Comparison of ENCODE assay signal across 18 cellular contexts in genomic region chr17:5022171-5022711, GRCh38. TPM values are rescaled to one million over a fixed set of nuclear protein-coding genes. Genes with fewer than 3 reads are reported as not detected.
DNase-seq lines count a peak whose midpoint lies in the region; ATAC-seq and TF ChIP-seq lines count a peak whose summit lies in the region.
"Had no signal": no experiment of that assay in that cellular context is flagged by ENCODE, and none has a peak within 500 bp of the region (broad histone marks: within the 10 kb centered on the region; RNA-seq: fewer than 3 reads in every experiment).

No MANE protein-coding gene starts in this region.

- no peaks in the 10 kb centered on the region for H3F3A ChIP-seq in GM23338 (replicated peaks; ENCODE audit: low read depth)

- no peak for TF ChIP-seq CTCF in GM23338 (conservative IDR thresholded peaks at IDR 0.05; ENCODE audit: low read depth in 2 of 2)
- no peak for TF ChIP-seq CTCF in neural crest cell (conservative IDR thresholded peaks at IDR 0.05)
- no peak for TF ChIP-seq CTCF in gastroesophageal sphincter (IDR thresholded peaks at IDR 0.05)

- no peak overlapping the region for H3K4me2 ChIP-seq in GM23338

- no peaks in the 10 kb centered on the region for H3K4me1 ChIP-seq in GM23338 (ENCODE audit: insufficient read depth)
- peaks cover 0 to 4% (median 0%) of the 10 kb centered on the region in 3 donors for H3K4me1 ChIP-seq in gastroesophageal sphincter

- H4K20me1 ChIP-seq in GM23338 (replicated peaks; ENCODE audit: insufficient read depth), result peaks cover 6% of the 10 kb centered on the region; the same call in 1 of the 2 replicates

- TF ChIP-seq EP300 in gastroesophageal sphincter (IDR thresholded peaks at IDR 0.05), result no peak

- no peak for DNase-seq in GM23338 (ENCODE audit: low spot score)
- DNase-seq in H7, result peak; percentile 50
- no peak for DNase-seq in neural crest cell (ENCODE audit: low read depth, low spot score)
- no peak for DNase-seq in NCI-H524 treated with DMSO at 0.1 percent for 48 hours (lab: John Stamatoyannopoulos, UW)
- no peak for DNase-seq in ureter (ENCODE audit: low spot score)
- DNase-seq: C1 segment of cervical spinal cord; Calu3; CD4-positive, alpha-beta memory T cell; COR-L47; DMS53; DMS79 treated with DMSO at 0.1 percent for 48 hours; GF-D8; GOT3; HCEC 1CT had no signal

- H3K27me3 ChIP-seq in GM23338 (ENCODE audit: insufficient read depth) (no peaks in the 10 kb centered on the region), H7 (ENCODE audit: control insufficient read depth, insufficient read depth, low read length) (no peaks in the 10 kb centered on the region), gastroesophageal sphincter (no peaks in the 10 kb centered on the region)

- H3K4me3 ChIP-seq in GM23338 (no peak overlapping the region), H7 (ENCODE audit: insufficient read depth, low read depth, low read length) (no peak overlapping the region), gastroesophageal sphincter (no peak overlapping the region)

- peaks cover 2% of the 10 kb centered on the region for H3K27me3 Mint-ChIP-seq in GM23338 (ENCODE audit: insufficient read depth, low read depth, poor library complexity)
- no peaks in the 10 kb centered on the region for H3K27me3 Mint-ChIP-seq in neural crest cell (ENCODE audit: low read depth)
- H3K27me3 Mint-ChIP-seq: CD4-positive, alpha-beta memory T cell had no signal

- no peak overlapping the region for H2AFZ ChIP-seq in GM23338

- no peaks in the 10 kb centered on the region for H3K9me2 ChIP-seq in GM23338 (ENCODE audit: insufficient read depth)

- ATAC-seq in GM23338, result no peak
- ATAC-seq in gastroesophageal sphincter, result no peak

- no peaks in the 10 kb centered on the region for H3K9me3 Mint-ChIP-seq in GM23338
- no peaks in the 10 kb centered on the region for H3K9me3 Mint-ChIP-seq in neural crest cell
- H3K9me3 Mint-ChIP-seq: CD4-positive, alpha-beta memory T cell had no signal

- H3K9me3 ChIP-seq in gastroesophageal sphincter, result no peaks in the 10 kb centered on the region

- H3K4me3 Mint-ChIP-seq in GM23338, result no peak overlapping the region
- no peak overlapping the region for H3K4me3 Mint-ChIP-seq in neural crest cell
- H3K4me3 Mint-ChIP-seq: CD4-positive, alpha-beta memory T cell had no signal

- H3K36me3 Mint-ChIP-seq in GM23338 (ENCODE audit: low read depth) (peaks cover 46% of the 10 kb centered on the region), neural crest cell (ENCODE audit: low read depth) (peaks cover 2% of the 10 kb centered on the region)

- H3K27ac ChIP-seq in GM23338 (ENCODE audit: low read depth), result no peak overlapping the region
- H3K27ac ChIP-seq in gastroesophageal sphincter, result no peak overlapping the region

- H3K27ac Mint-ChIP-seq in GM23338 (peak overlapping the region; percentile 67; the same call in 1 of the 2 replicates), neural crest cell (ENCODE audit: unreplicated experiment) (peak overlapping the region; percentile 12)

- H3K4me1 Mint-ChIP-seq in GM23338 (no peaks in the 10 kb centered on the region), neural crest cell (no peaks in the 10 kb centered on the region)

- H3K36me3 ChIP-seq in GM23338 (ENCODE audit: insufficient read depth) (peaks cover 4% of the 10 kb centered on the region; the same call in 1 of the 2 replicates), H7 (replicated peaks; ENCODE audit: control insufficient read depth, insufficient read depth, low read length) (peaks cover 23% of the 10 kb centered on the region), gastroesophageal sphincter (peaks cover 0 to 76% of the 10 kb centered on the region in 2 donors)

- TF ChIP-seq POLR2A in gastroesophageal sphincter (IDR thresholded peaks at IDR 0.05), result no peak

- 94 to 100% methylated on average over 1 to 4 of the region's 30 CpGs for WGBS in gastroesophageal sphincter (ENCODE audit: low coverage in 1 of 2), 2 donors

- no peaks in the 10 kb centered on the region for H3K79me2 ChIP-seq in GM23338 (replicated peaks; ENCODE audit: insufficient read depth)

TF ChIP-seq in GM23338, 12 proteins besides CTCF, POLR2A, EP300 and RAD21 (continues in another document):
- no peak for TF ChIP-seq NANOG (IDR thresholded peaks at IDR 0.05; ENCODE audit: borderline replicate concordance)
- no peak for TF ChIP-seq EZH2phosphoT487 (IDR thresholded peaks at IDR 0.05; ENCODE audit: unreplicated experiment)
- no peak for TF ChIP-seq JUNB (IDR thresholded peaks at IDR 0.05; ENCODE audit: unreplicated experiment)
- no peak for TF ChIP-seq STAT1 (IDR thresholded peaks at IDR 0.05; ENCODE audit: unreplicated experiment)
- TF ChIP-seq ETS1 (IDR thresholded peaks at IDR 0.05), result no peak
- TF ChIP-seq EZH2 (IDR thresholded peaks at IDR 0.05; ENCODE audit: low read depth, unreplicated experiment), result no peak
- TF ChIP-seq ZNF114 (CRISPR knock-in tag; IDR thresholded peaks at IDR 0.05), result no peak
- TF ChIP-seq, protein P1, sequence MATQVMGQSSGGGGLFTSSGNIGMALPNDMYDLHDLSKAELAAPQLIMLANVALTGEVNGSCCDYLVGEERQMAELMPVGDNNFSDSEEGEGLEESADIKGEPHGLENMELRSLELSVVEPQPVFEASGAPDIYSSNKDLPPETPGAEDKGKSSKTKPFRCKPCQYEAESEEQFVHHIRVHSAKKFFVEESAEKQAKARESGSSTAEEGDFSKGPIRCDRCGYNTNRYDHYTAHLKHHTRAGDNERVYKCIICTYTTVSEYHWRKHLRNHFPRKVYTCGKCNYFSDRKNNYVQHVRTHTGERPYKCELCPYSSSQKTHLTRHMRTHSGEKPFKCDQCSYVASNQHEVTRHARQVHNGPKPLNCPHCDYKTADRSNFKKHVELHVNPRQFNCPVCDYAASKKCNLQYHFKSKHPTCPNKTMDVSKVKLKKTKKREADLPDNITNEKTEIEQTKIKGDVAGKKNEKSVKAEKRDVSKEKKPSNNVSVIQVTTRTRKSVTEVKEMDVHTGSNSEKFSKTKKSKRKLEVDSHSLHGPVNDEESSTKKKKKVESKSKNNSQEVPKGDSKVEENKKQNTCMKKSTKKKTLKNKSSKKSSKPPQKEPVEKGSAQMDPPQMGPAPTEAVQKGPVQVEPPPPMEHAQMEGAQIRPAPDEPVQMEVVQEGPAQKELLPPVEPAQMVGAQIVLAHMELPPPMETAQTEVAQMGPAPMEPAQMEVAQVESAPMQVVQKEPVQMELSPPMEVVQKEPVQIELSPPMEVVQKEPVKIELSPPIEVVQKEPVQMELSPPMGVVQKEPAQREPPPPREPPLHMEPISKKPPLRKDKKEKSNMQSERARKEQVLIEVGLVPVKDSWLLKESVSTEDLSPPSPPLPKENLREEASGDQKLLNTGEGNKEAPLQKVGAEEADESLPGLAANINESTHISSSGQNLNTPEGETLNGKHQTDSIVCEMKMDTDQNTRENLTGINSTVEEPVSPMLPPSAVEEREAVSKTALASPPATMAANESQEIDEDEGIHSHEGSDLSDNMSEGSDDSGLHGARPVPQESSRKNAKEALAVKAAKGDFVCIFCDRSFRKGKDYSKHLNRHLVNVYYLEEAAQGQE (IDR thresholded peaks at IDR 0.05; ENCODE audit: unreplicated experiment), result no peak
- TF ChIP-seq POLR2AphosphoS5 (IDR thresholded peaks at IDR 0.05; ENCODE audit: low read depth), result no peak
- TF ChIP-seq CREB1 (CRISPR knock-in tag; IDR thresholded peaks at IDR 0.05; ENCODE audit: low read depth), result no peak
- TF ChIP-seq ZNF331 (CRISPR knock-in tag; IDR thresholded peaks at IDR 0.05; ENCODE audit: low read depth), result no peak

RNA-seq across cellular contexts. Expression of gene SLC52A1, which starts 13.0 kb away (rescaled TPM):
- 0.63 and 1.3 TPM in 2 replicates for total RNA-seq in GM23338 (2014; rRNA removed; shearing (Covaris generic))
- polyA plus RNA-seq in GM23338 (2016; fragmentation: Nextera tagmentation; extraction: Ambion mirVana), result 0.21 and 0.50 TPM in 2 replicates
- 0.10 TPM in 1 of 2 replicates, not detected in the other for total RNA-seq in H7 (2014; rRNA removed; shearing (Covaris generic))
- total RNA-seq in neural crest cell, result not detected in 2 replicates
- total RNA-seq in ureter, result 2.5 TPM
- not detected for total RNA-seq in gastroesophageal sphincter
- total RNA-seq: A673, Calu3, Daoy, G401 had no signal

RNA-seq across cellular contexts. Expression of gene KIF1C, which starts 24.5 kb away (rescaled TPM):
- 56.4 and 61.4 TPM in 2 replicates for total RNA-seq in GM23338 (2014; rRNA removed; shearing (Covaris generic))
- polyA plus RNA-seq in GM23338 (2016; fragmentation: Nextera tagmentation; extraction: Ambion mirVana), result 13.5 and 16.8 TPM in 2 replicates
- total RNA-seq in H7 (2014; rRNA removed; shearing (Covaris generic)), result 46.2 and 48.8 TPM in 2 replicates
- total RNA-seq in neural crest cell, result 61.7 and 68.4 TPM in 2 replicates
- total RNA-seq in ureter, result 141 TPM
- 100 to 1,000 TPM; 147 to 302 (median 180) TPM for total RNA-seq in gastroesophageal sphincter

RNA-seq across cellular contexts. Expression of gene INCA1, which starts 24.9 kb away (rescaled TPM):
- total RNA-seq in GM23338 (2014; rRNA removed; shearing (Covaris generic)), result 2.1 TPM in 1 of 2 replicates, not detected in the other
- 1.1 and 1.3 TPM in 2 replicates for polyA plus RNA-seq in GM23338 (2016; fragmentation: Nextera tagmentation; extraction: Ambion mirVana)
- total RNA-seq in H7 (2014; rRNA removed; shearing (Covaris generic)), result 0.42 and 0.63 TPM in 2 replicates
- total RNA-seq in neural crest cell, result 0.43 and 0.86 TPM in 2 replicates
- 1.1 TPM for total RNA-seq in ureter
- total RNA-seq in gastroesophageal sphincter, result 1 to 10 TPM in 2 of 4 donors, under 1 TPM in 1, not detected in 1; 0.93 to 4.4 (median 3.8) TPM

RNA-seq across cellular contexts. Expression of gene CAMTA2, which starts 34.8 kb away (rescaled TPM):
- 3.3 and 4.4 TPM in 2 replicates for total RNA-seq in GM23338 (2014; rRNA removed; shearing (Covaris generic))
- 8.7 and 10.1 TPM in 2 replicates for polyA plus RNA-seq in GM23338 (2016; fragmentation: Nextera tagmentation; extraction: Ambion mirVana)
- 1.6 and 3.8 TPM in 2 replicates for total RNA-seq in H7 (2014; rRNA removed; shearing (Covaris generic))
- total RNA-seq in neural crest cell, result 12.5 and 17.4 TPM in 2 replicates
- 86.0 TPM for total RNA-seq in ureter
- 10 to 100 TPM; 16.7 to 50.0 (median 26.1) TPM for total RNA-seq in gastroesophageal sphincter

RNA-seq across cellular contexts. Expression of gene SPAG7, which starts 54.6 kb away (rescaled TPM):
- total RNA-seq in GM23338 (2014; rRNA removed; shearing (Covaris generic)), result 77.9 and 85.3 TPM in 2 replicates
- polyA plus RNA-seq in GM23338 (2016; fragmentation: Nextera tagmentation; extraction: Ambion mirVana), result 226 and 242 TPM in 2 replicates
- total RNA-seq in H7 (2014; rRNA removed; shearing (Covaris generic)), result 103 and 105 TPM in 2 replicates
- 76.9 and 78.9 TPM in 2 replicates for total RNA-seq in neural crest cell
- total RNA-seq in ureter, result 66.4 TPM
- total RNA-seq in gastroesophageal sphincter, result 10 to 100 TPM; 35.1 to 77.5 (median 55.2) TPM
